Comparison of ENCODE assay signal across 1 cellular context in genomic region chr7:86846494-86847190, GRCh38.
A peak's percentile ranks its signal among the peaks of the same experiment; 100 is the strongest.
TF ChIP-seq lines count a peak whose summit lies in the region.

No MANE protein-coding gene starts in this region.

TF ChIP-seq in HepG2, 621 proteins besides CTCF, POLR2A, EP300 and RAD21 (continued from another document and continues in another):
- TF ChIP-seq, protein P1, sequence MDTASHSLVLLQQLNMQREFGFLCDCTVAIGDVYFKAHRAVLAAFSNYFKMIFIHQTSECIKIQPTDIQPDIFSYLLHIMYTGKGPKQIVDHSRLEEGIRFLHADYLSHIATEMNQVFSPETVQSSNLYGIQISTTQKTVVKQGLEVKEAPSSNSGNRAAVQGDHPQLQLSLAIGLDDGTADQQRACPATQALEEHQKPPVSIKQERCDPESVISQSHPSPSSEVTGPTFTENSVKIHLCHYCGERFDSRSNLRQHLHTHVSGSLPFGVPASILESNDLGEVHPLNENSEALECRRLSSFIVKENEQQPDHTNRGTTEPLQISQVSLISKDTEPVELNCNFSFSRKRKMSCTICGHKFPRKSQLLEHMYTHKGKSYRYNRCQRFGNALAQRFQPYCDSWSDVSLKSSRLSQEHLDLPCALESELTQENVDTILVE (CRISPR knock-in tag; IDR thresholded peaks at IDR 0.05), result 0 out of 2 replicates have a peak, but pooled peaks have one; percentile 52
- TF ChIP-seq ZFY (CRISPR knock-in tag; IDR thresholded peaks at IDR 0.05) (no peak), ZNF660 (CRISPR knock-in tag; IDR thresholded peaks at IDR 0.05; ENCODE audit: borderline replicate concordance, low read depth) (no peak), ZFP62 (CRISPR knock-in tag; IDR thresholded peaks at IDR 0.05) (no peak), ARNT (IDR thresholded peaks at IDR 0.05) (no peak), CCAR2 (optimal IDR thresholded peaks at IDR 0.05; ENCODE audit: low read depth, low read length) (no peak), ZSCAN29 (CRISPR knock-in tag; conservative IDR thresholded peaks at IDR 0.05) (no peak), HOXD1 (CRISPR knock-in tag; IDR thresholded peaks at IDR 0.05) (no peak), NRL (CRISPR knock-in tag; IDR thresholded peaks at IDR 0.05; ENCODE audit: borderline replicate concordance) (no peak), STAG1 (CRISPR knock-in tag; IDR thresholded peaks at IDR 0.05) (no peak), ADNP (CRISPR knock-in tag; IDR thresholded peaks at IDR 0.05) (no peak), EED (CRISPR knock-in tag; IDR thresholded peaks at IDR 0.05) (no peak), SP1 (IDR thresholded peaks at IDR 0.05) (no peak), SP1 (CRISPR knock-in tag; IDR thresholded peaks at IDR 0.05) (no peak), AHR (CRISPR knock-in tag; IDR thresholded peaks at IDR 0.05) (no peak; the same call in 1 of the 2 replicates), ZHX2 (IDR thresholded peaks at IDR 0.05; ENCODE audit: low read depth) (0 out of 2 replicates have a peak, but pooled peaks have one; percentile 34), ZHX2 (CRISPR knock-in tag; IDR thresholded peaks at IDR 0.05; ENCODE audit: borderline replicate concordance) (no peak), ZNF138 (CRISPR knock-in tag; IDR thresholded peaks at IDR 0.05; ENCODE audit: low read depth) (no peak), THYN1 (CRISPR knock-in tag; IDR thresholded peaks at IDR 0.05; ENCODE audit: borderline replicate concordance, low read depth) (no peak), CAMTA2 (CRISPR knock-in tag; IDR thresholded peaks at IDR 0.05; ENCODE audit: borderline replicate concordance) (no peak), GTF2F1 (IDR thresholded peaks at IDR 0.05; ENCODE audit: low read length) (no peak), ZEB1 (IDR thresholded peaks at IDR 0.05; ENCODE audit: insufficient replicate concordance, low read depth) (peak; percentile 90), ASH2L (IDR thresholded peaks at IDR 0.05; ENCODE audit: insufficient read length, low read depth, low read length) (no peak), PHF5A (CRISPR knock-in tag; IDR thresholded peaks at IDR 0.05; ENCODE audit: low read depth, unreplicated experiment) (no peak), TSC22D2 (CRISPR knock-in tag; IDR thresholded peaks at IDR 0.05; ENCODE audit: borderline replicate concordance) (no peak), MZF1 (CRISPR knock-in tag; IDR thresholded peaks at IDR 0.05; ENCODE audit: borderline replicate concordance) (no peak), SUZ12 (IDR thresholded peaks at IDR 0.05; ENCODE audit: low read depth, low read length) (no peak), ZNF7 (CRISPR knock-in tag; IDR thresholded peaks at IDR 0.05) (no peak), ZNF558 (CRISPR knock-in tag; IDR thresholded peaks at IDR 0.05; ENCODE audit: borderline replicate concordance) (no peak), ATF2 (CRISPR knock-in tag; IDR thresholded peaks at IDR 0.05) (peak; percentile 90), ZNF510 (CRISPR knock-in tag; IDR thresholded peaks at IDR 0.05; ENCODE audit: low read depth) (no peak), ZNF484 (CRISPR knock-in tag; IDR thresholded peaks at IDR 0.05; ENCODE audit: borderline replicate concordance, low read depth) (no peak), ZNF143 (CRISPR knock-in tag; IDR thresholded peaks at IDR 0.05) (no peak), TCF7 (IDR thresholded peaks at IDR 0.05; ENCODE audit: low read depth) (peak; percentile 78), IKZF1 (IDR thresholded peaks at IDR 0.05) (no peak), ZNF460 (CRISPR knock-in tag; IDR thresholded peaks at IDR 0.05; ENCODE audit: borderline replicate concordance) (peak; percentile 31; the same call in 1 of the 2 replicates), ATF1 (CRISPR knock-in tag; IDR thresholded peaks at IDR 0.05) (0 out of 2 replicates have a peak, but pooled peaks have one; percentile 27), KLF12 (CRISPR knock-in tag; IDR thresholded peaks at IDR 0.05; ENCODE audit: borderline replicate concordance) (no peak), ZNF629 (CRISPR knock-in tag; conservative IDR thresholded peaks at IDR 0.05) (no peak), SPEN (CRISPR knock-in tag; IDR thresholded peaks at IDR 0.05; ENCODE audit: low read depth) (peak; percentile 50; the same call in 1 of the 2 replicates), ZFX (CRISPR knock-in tag; IDR thresholded peaks at IDR 0.05; ENCODE audit: low read depth) (no peak), ZIK1 (CRISPR knock-in tag; IDR thresholded peaks at IDR 0.05; ENCODE audit: borderline replicate concordance, low read depth) (no peak), ZNF207 (IDR thresholded peaks at IDR 0.05; ENCODE audit: borderline replicate concordance) (no peak), MXI1 (IDR thresholded peaks at IDR 0.05; ENCODE audit: borderline replicate concordance, low read depth, low read length) (peak; percentile 51; the same call in 1 of the 3 replicates), ZNF790 (CRISPR knock-in tag; IDR thresholded peaks at IDR 0.05; ENCODE audit: borderline replicate concordance) (no peak), PBX2 (CRISPR knock-in tag; IDR thresholded peaks at IDR 0.05) (no peak), ZBTB10 (CRISPR knock-in tag; IDR thresholded peaks at IDR 0.05; ENCODE audit: borderline replicate concordance) (no peak), ZNF335 (CRISPR knock-in tag; IDR thresholded peaks at IDR 0.05) (peak; percentile 82; the same call in 1 of the 2 replicates), ZNF580 (CRISPR knock-in tag; IDR thresholded peaks at IDR 0.05; ENCODE audit: borderline replicate concordance, low read depth) (peak; percentile 91; the same call in 1 of the 2 replicates), KLF16 (CRISPR knock-in tag; IDR thresholded peaks at IDR 0.05) (peak in 1 of 2 experiments; percentile 85; a peak in 2 of 4 replicates), TAF1 (CRISPR knock-in tag; IDR thresholded peaks at IDR 0.05) (no peak), ZNF713 (CRISPR knock-in tag; IDR thresholded peaks at IDR 0.05) (no peak), ZNF850 (CRISPR knock-in tag; conservative IDR thresholded peaks at IDR 0.05) (no peak), HMGA1 (CRISPR knock-in tag; conservative IDR thresholded peaks at IDR 0.05) (no peak), SRSF1 (optimal IDR thresholded peaks at IDR 0.05; ENCODE audit: low read depth, low read length) (no peak), ZNF30 (CRISPR knock-in tag; IDR thresholded peaks at IDR 0.05) (no peak), ZNF136 (CRISPR knock-in tag; IDR thresholded peaks at IDR 0.05; ENCODE audit: low read depth) (no peak)
- TF ChIP-seq, protein P2, sequence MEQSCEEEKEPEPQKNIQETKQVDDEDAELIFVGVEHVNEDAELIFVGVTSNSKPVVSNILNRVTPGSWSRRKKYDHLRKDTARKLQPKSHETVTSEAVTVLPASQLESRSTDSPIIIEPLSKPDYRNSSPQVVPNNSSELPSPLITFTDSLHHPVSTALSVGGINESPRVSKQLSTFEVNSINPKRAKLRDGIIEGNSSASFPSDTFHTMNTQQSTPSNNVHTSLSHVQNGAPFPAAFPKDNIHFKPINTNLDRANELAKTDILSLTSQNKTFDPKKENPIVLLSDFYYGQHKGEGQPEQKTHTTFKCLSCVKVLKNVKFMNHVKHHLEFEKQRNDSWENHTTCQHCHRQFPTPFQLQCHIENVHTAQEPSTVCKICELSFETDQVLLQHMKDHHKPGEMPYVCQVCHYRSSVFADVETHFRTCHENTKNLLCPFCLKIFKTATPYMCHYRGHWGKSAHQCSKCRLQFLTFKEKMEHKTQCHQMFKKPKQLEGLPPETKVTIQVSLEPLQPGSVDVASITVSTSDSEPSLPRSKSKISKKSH (CRISPR knock-in tag; IDR thresholded peaks at IDR 0.05; ENCODE audit: borderline replicate concordance), result no peak
- TF ChIP-seq, protein P3, sequence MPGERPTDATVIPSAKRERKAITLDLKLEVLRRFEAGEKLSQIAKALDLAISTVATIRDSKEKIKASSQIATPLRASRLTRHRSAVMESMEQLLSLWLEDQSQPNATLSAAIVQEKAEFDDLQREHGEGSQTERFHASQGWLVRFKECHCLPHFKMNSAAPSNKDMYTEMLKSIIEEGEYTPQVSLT (CRISPR knock-in tag; IDR thresholded peaks at IDR 0.05; ENCODE audit: borderline replicate concordance, low read depth), result no peak
- TF ChIP-seq, protein P4, sequence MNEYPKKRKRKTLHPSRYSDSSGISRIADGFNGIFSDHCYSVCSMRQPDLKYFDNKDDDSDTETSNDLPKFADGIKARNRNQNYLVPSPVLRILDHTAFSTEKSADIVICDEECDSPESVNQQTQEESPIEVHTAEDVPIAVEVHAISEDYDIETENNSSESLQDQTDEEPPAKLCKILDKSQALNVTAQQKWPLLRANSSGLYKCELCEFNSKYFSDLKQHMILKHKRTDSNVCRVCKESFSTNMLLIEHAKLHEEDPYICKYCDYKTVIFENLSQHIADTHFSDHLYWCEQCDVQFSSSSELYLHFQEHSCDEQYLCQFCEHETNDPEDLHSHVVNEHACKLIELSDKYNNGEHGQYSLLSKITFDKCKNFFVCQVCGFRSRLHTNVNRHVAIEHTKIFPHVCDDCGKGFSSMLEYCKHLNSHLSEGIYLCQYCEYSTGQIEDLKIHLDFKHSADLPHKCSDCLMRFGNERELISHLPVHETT (CRISPR knock-in tag; conservative IDR thresholded peaks at IDR 0.05), result 0 out of 2 replicates have a peak, but pooled peaks have one; percentile 34
